ENCODE assay signal across 8 cellular contexts in genomic region chr3:143207338-143207961, GRCh38.
DNase-seq lines count a peak whose midpoint lies in the region; ATAC-seq, FAIRE-seq and TF ChIP-seq lines count a peak whose summit lies in the region.

No MANE protein-coding gene starts in this region.

- POLR2A ChIA-PET in GM12878 (lab: Charles Lee): interaction anchor here (0.6 to 1.1 kb wide), 4 partner anchors 12 to 49 kb away, joined by 3 to 4 read pairs (median 4); no protein-coding TSS in a partner anchor

- H3K36me3 ChIP-seq in GM12878 (ENCODE audit: control insufficient read depth in 2 of 2, insufficient read depth in 2 of 2, low read length in 1 of 2) (no peaks in the 10 kb centered on the region), prostate gland (no peaks in the 10 kb centered on the region)

- BruUV-seq in GM12878 (replicated peaks; lab: Mats Ljungman, UMichigan): no TSS peak

- H3K4me3 ChIP-seq in GM12878 (no peak overlapping the region), prostate gland (no peak overlapping the region)

- H3K9me3 ChIP-seq in GM12878 (replicated peaks; ENCODE audit: control insufficient read depth, insufficient read depth, low read length) (peaks cover 4% of the 10 kb centered on the region), prostate gland (no peaks in the 10 kb centered on the region)

- TF ChIP-seq RAD21 in GM12878 (IDR thresholded peaks at IDR 0.05; ENCODE audit: insufficient read depth, low read depth, low read length): peak; percentile 13; the same call in 1 of the 2 replicates

- peak overlapping the region; percentile 56 for H2AFZ ChIP-seq in GM12878 (ENCODE audit: control insufficient read depth, low read depth, low read length)

- CTCF ChIA-PET in GM12878 (lab: Yijun Ruan, JAX): interaction anchor here (0.6 to 1.9 kb wide), 12 partner anchors 9 to 467 kb away, joined by 3 to 7 read pairs (median 4); no protein-coding TSS in a partner anchor

- no peaks in the 10 kb centered on the region for H4K20me1 ChIP-seq in GM12878 (ENCODE audit: control insufficient read depth, insufficient read depth)

- H3K27me3 ChIP-seq in GM12878 (replicated peaks in 1 of 2; ENCODE audit: control insufficient read depth in 2 of 2, insufficient read depth in 2 of 2, low read length in 1 of 2) (no peaks in the 10 kb centered on the region), prostate gland (replicated peaks; ENCODE audit: insufficient read depth) (no peaks in the 10 kb centered on the region)

- H3K4me1 ChIP-seq in GM12878 (ENCODE audit: control insufficient read depth, insufficient read depth, low read length): peaks cover 27% of the 10 kb centered on the region
- H3K4me1 ChIP-seq in prostate gland (replicated peaks): no peaks in the 10 kb centered on the region

- TF ChIP-seq EP300 in GM12878 (IDR thresholded peaks at IDR 0.05; ENCODE audit: borderline replicate concordance in 1 of 2, control insufficient read depth in 1 of 2, low read depth in 2 of 2, low read length in 2 of 2): peak in 1 of 2 experiments; percentile 44; a peak in 2 of 4 replicates

- SMC1A ChIA-PET in GM12878 (lab: Charles Lee; ENCODE audit: uncharacterized antibody, unreplicated experiment): interaction anchor here (0.6 to 3.8 kb wide), 27 partner anchors 9 to 575 kb away, joined by 3 to 29 read pairs (median 4); no protein-coding TSS in a partner anchor

- TF ChIP-seq POLR2A in GM12878 (IDR thresholded peaks at IDR 0.05; ENCODE audit: low read depth, low read length) (no peak), prostate gland (IDR thresholded peaks at IDR 0.05) (no peak)

- peak overlapping the region; percentile 31; the same call in 1 of the 2 replicates for H3K4me2 ChIP-seq in GM12878 (ENCODE audit: control insufficient read depth, insufficient read depth)

- 0 out of 2 replicates have a peak overlapping the region, but pooled peaks have one; percentile 10 for H3K9ac ChIP-seq in GM12878 (ENCODE audit: control insufficient read depth, insufficient read depth, low read length)

- DNase-seq in GF-D8 (lab: John Stamatoyannopoulos, UW): peak; percentile 54
- DNase-seq in GM12878 (ENCODE audit: low read depth, low spot score): peak; percentile 95
- no peak for DNase-seq in effector CD8-positive, alpha-beta T cell (lab: John Stamatoyannopoulos, UW)
- DNase-seq in NCI-H748 (lab: John Stamatoyannopoulos, UW; ENCODE audit: unreplicated experiment): no peak
- DNase-seq in prostate gland (ENCODE audit: low spot score): no peak
- DNase-seq in NCI-H526 (lab: John Stamatoyannopoulos, UW): no peak

- in situ Hi-C loops in GM12878 (cut with MboI): no loop called here

- peak; percentile 83 for FAIRE-seq in GM12878 (lab: Jason Lieb, UNC)

- peak overlapping the region; percentile 62 for H3K27ac ChIP-seq in GM12878 (ENCODE audit: control insufficient read depth, insufficient read depth)
- no peak overlapping the region for H3K27ac ChIP-seq in prostate gland

- TF ChIP-seq CTCF in GM12878 (IDR thresholded peaks at IDR 0.05 in 2 of 3, conservative IDR thresholded peaks at IDR 0.05 in 1 of 3; ENCODE audit: control insufficient read depth in 2 of 3, extremely low read depth in 1 of 3, insufficient read depth in 1 of 3, low read depth in 3 of 3, low read length in 3 of 3) (no peak), prostate gland (IDR thresholded peaks at IDR 0.05) (no peak)

- H3K79me2 ChIP-seq in GM12878 (ENCODE audit: control insufficient read depth, insufficient read depth, low read length): no peaks in the 10 kb centered on the region

- RAD21 ChIA-PET in GM12878 (lab: Charles Lee; ENCODE audit: unreplicated experiment): interaction anchor here (0.8 to 3.5 kb wide), 18 partner anchors 10 to 467 kb away, joined by 3 to 19 read pairs (median 4); no protein-coding TSS in a partner anchor

- peak; percentile 83 for ATAC-seq in GM19467 (IDR thresholded peaks at IDR 0.05; ENCODE audit: unreplicated experiment)
- peak; percentile 91 for ATAC-seq in HG03442 (IDR thresholded peaks at IDR 0.05; ENCODE audit: unreplicated experiment)
- ATAC-seq in GM12878: peak; percentile 96

- 11% methylated on average over 1 of the region's 1 CpG for WGBS in GM12878 (ENCODE audit: insufficient coverage, insufficient replicate concordance, low lambda C conversion rate, missing lambda C conversion rate)
- WGBS in prostate gland: 95% methylated on average over 1 of the region's 1 CpG

- intact Hi-C loops in GM12878 (cut with micrococcal nuclease; ENCODE audit: unreplicated experiment) (loop anchor here (1.0 to 2.0 kb wide), 3 partner anchors 27 to 86 kb away; no protein-coding TSS in a partner anchor), prostate gland (cut with DNase I) (no loop called here)

TF ChIP-seq in GM12878, 131 proteins besides CTCF, POLR2A, EP300 and RAD21 (continues in another document):
- TF ChIP-seq ZNF24 (IDR thresholded peaks at IDR 0.05) (peak; percentile 35; the same call in 1 of the 2 replicates), ETV6 (conservative IDR thresholded peaks at IDR 0.05 in 1 of 2, IDR thresholded peaks at IDR 0.05 in 1 of 2; ENCODE audit: borderline replicate concordance in 1 of 2, low read depth in 1 of 2) (peak in 1 of 2 experiments; percentile 46; a peak in 2 of 4 replicates), MYC (IDR thresholded peaks at IDR 0.05; ENCODE audit: insufficient read depth, insufficient read length, insufficient replicate concordance, low read length, severe bottlenecking) (no peak), POU2F2 (IDR thresholded peaks at IDR 0.05; ENCODE audit: borderline replicate concordance, low read depth, low read length) (peak; percentile 57; the same call in 1 of the 3 replicates), CHD4 (IDR thresholded peaks at IDR 0.05) (peak; percentile 91; the same call in 1 of the 2 replicates), E2F8 (IDR thresholded peaks at IDR 0.05; ENCODE audit: low read depth, partially characterized antibody) (no peak), GABPA (IDR thresholded peaks at IDR 0.05; ENCODE audit: low read depth) (no peak), ZNF217 (IDR thresholded peaks at IDR 0.05) (peak; percentile 94), SUZ12 (IDR thresholded peaks at IDR 0.05; ENCODE audit: unreplicated experiment) (no peak), KAT2A (conservative IDR thresholded peaks at IDR 0.05; ENCODE audit: control insufficient read depth, low read depth, low read length) (no peak), FOXK2 (IDR thresholded peaks at IDR 0.05) (no peak), E2F4 (IDR thresholded peaks at IDR 0.05; ENCODE audit: low read depth, low read length) (no peak), MEF2B (IDR thresholded peaks at IDR 0.05; ENCODE audit: partially characterized antibody, poor library complexity, severe bottlenecking) (peak; percentile 38), CBX5 (IDR thresholded peaks at IDR 0.05; ENCODE audit: low read depth) (peak; percentile 93), LARP7 (IDR thresholded peaks at IDR 0.05) (no peak), MYB (IDR thresholded peaks at IDR 0.05; ENCODE audit: borderline replicate concordance, low read depth, low read length) (no peak), MTA2 (IDR thresholded peaks at IDR 0.05; ENCODE audit: low read depth) (peak; percentile 81), POLR2AphosphoS5 (IDR thresholded peaks at IDR 0.05; ENCODE audit: low read length) (no peak), BCL11A (IDR thresholded peaks at IDR 0.05; ENCODE audit: low read depth, low read length) (0 out of 2 replicates have a peak, but pooled peaks have one; percentile 40), MEF2A (IDR thresholded peaks at IDR 0.05; ENCODE audit: insufficient read depth, low read depth, low read length) (peak; percentile 68; the same call in 1 of the 2 replicates), MAX (IDR thresholded peaks at IDR 0.05; ENCODE audit: low read depth, low read length) (0 out of 2 replicates have a peak, but pooled peaks have one; percentile 13), NR2C1 (IDR thresholded peaks at IDR 0.05) (no peak), KLF5 (IDR thresholded peaks at IDR 0.05; ENCODE audit: partially characterized antibody) (no peak)

Comparison
In these comparisons a context has a peak if more than half of its experiments do, and no peak if none do; other contexts are left out.
1. DNase-seq: peak in GF-D8 (single experiment) and GM12878 (single experiment); none in effector CD8-positive, alpha-beta T cell (single experiment), NCI-H748 (single experiment), prostate gland (single experiment) and NCI-H526 (0 of 2).
2. Peak in every context shown above with its lines, with median percentiles within 50 percentile points of each other: ATAC-seq.